6 cellular contexts compared by ENCODE assay signal in genomic region chr1:23802809-23803342, GRCh38. TPM values are rescaled to one million over a fixed set of nuclear protein-coding genes. Genes with fewer than 3 reads are reported as not detected.
DNase-seq lines count a peak whose midpoint lies in the region; ATAC-seq and TF ChIP-seq lines count a peak whose summit lies in the region.
"Not testable (repeated sequence)": the region's sequence is repeated elsewhere in the genome, so short reads cannot be mapped to it uniquely, and the experiment has no call there.

No MANE protein-coding gene starts in this region.

- not testable (repeated sequence) for H3K9me3 Mint-ChIP-seq in CD8-positive, alpha-beta T cell; activated T-helper 1 cell treated with anti-CD3 and anti-CD28 coated beads, Interleukin-12 subunit alpha, Interleukin-12 subunit beta, Interleukin-2, Interleukin-4 antibody, amounts not matched to agents 30 ng/mL and 10 ng/mL and 1 ng/mL, durations not matched to agents 14 hours and 24 hours and 36 hours; immature natural killer cell; natural killer cell

- peak overlapping the region; percentile 3 for H3K4me3 Mint-ChIP-seq in CD8-positive, alpha-beta T cell
- not testable (repeated sequence) for H3K4me3 Mint-ChIP-seq in T-helper 17 cell
- peak overlapping the region; percentile 61 for H3K4me3 Mint-ChIP-seq in activated T-helper 1 cell treated with anti-CD3 and anti-CD28 coated beads, Interleukin-12 subunit alpha, Interleukin-12 subunit beta, Interleukin-2, Interleukin-4 antibody, amounts not matched to agents 30 ng/mL and 10 ng/mL and 1 ng/mL, durations not matched to agents 14 hours and 24 hours and 36 hours
- H3K4me3 Mint-ChIP-seq in immature natural killer cell = peak overlapping the region in 2 of 5 donors; percentile 18 to 38
- peak overlapping the region; percentile 31 for H3K4me3 Mint-ChIP-seq in natural killer cell

- H3K4me1 Mint-ChIP-seq in CD8-positive, alpha-beta T cell (ENCODE audit: low read depth) = peaks cover 12% of the 10 kb centered on the region
- H3K4me1 Mint-ChIP-seq in T-helper 17 cell (peaks cover 28% of the 10 kb centered on the region), immature natural killer cell (peaks cover 21 to 23% of the 10 kb centered on the region in 2 donors), natural killer cell (peaks cover 16 to 31% of the 10 kb centered on the region in 2 donors)
- H3K4me1 Mint-ChIP-seq in activated T-helper 1 cell treated with anti-CD3 and anti-CD28 coated beads, Interleukin-12 subunit alpha, Interleukin-12 subunit beta, Interleukin-2, Interleukin-4 antibody, amounts not matched to agents 30 ng/mL and 10 ng/mL and 1 ng/mL, durations not matched to agents 14 hours and 24 hours and 36 hours (ENCODE audit: low read depth) = peaks cover 19% of the 10 kb centered on the region

- H3K4me3 ChIP-seq in CD8-positive, alpha-beta T cell (ENCODE audit: low read depth, low read length); spleen: not testable (repeated sequence)

- H3K27me3 Mint-ChIP-seq in CD8-positive, alpha-beta T cell (ENCODE audit: low read depth); T-helper 17 cell; activated T-helper 1 cell treated with anti-CD3 and anti-CD28 coated beads, Interleukin-12 subunit alpha, Interleukin-12 subunit beta, Interleukin-2, Interleukin-4 antibody, amounts not matched to agents 30 ng/mL and 10 ng/mL and 1 ng/mL, durations not matched to agents 14 hours and 24 hours and 36 hours (ENCODE audit: insufficient read depth); immature natural killer cell (ENCODE audit: low read depth in 3 of 3); natural killer cell (ENCODE audit: low read depth in 2 of 2): not testable (repeated sequence)

- not testable (repeated sequence) for H3K36me3 ChIP-seq in CD8-positive, alpha-beta T cell (ENCODE audit: insufficient read depth, low read length)
- peaks cover 0 to 64% (median 12%) of the 10 kb centered on the region in 6 donors for H3K36me3 ChIP-seq in spleen

- peaks cover 18% of the 10 kb centered on the region for H3K4me1 ChIP-seq in CD8-positive, alpha-beta T cell (ENCODE audit: insufficient read depth, low read length)
- peaks cover 5 to 60% (median 35%) of the 10 kb centered on the region in 6 donors for H3K4me1 ChIP-seq in spleen

- POLR2A ChIA-PET in CD8-positive, alpha-beta T cell (lab: Charles Lee) = interaction anchor here (1.0 to 5.7 kb wide), 2 partner anchors 9 to 24 kb away, joined by 3 to 25 read pairs; partner anchors contain the start of gene PITHD1

- DNase-seq in CD8-positive, alpha-beta T cell; T-helper 17 cell; activated T-helper 1 cell treated with anti-CD3 and anti-CD28 coated beads, Interleukin-12 subunit alpha, Interleukin-12 subunit beta, Interleukin-2, Interleukin-4 antibody, amounts not matched to agents 30 ng/mL and 10 ng/mL and 1 ng/mL, durations not matched to agents 14 hours and 24 hours and 36 hours (ENCODE audit: low spot score); immature natural killer cell; natural killer cell: not testable (repeated sequence)
- DNase-seq in spleen = peak; percentile 29

- intact Hi-C loops in CD8-positive, alpha-beta T cell (cut with DNase I, micrococcal nuclease) = loop anchor here (10.0 kb wide), 2 partner anchors 182 to 248 kb away; partner anchors contain the start of genes ID3 (in 1 of the 2) and SRSF10 (in 1 of the 2)
- intact Hi-C loops in activated T-helper 1 cell treated with anti-CD3 and anti-CD28 coated beads, Interleukin-12 subunit alpha, Interleukin-12 subunit beta, Interleukin-2, Interleukin-4 antibody, amounts not matched to agents 30 ng/mL and 10 ng/mL and 1 ng/mL, durations not matched to agents 14 hours and 24 hours and 36 hours (cut with micrococcal nuclease) = loop anchor here (5.0 kb wide), 1 partner anchor 1351 kb away; the partner anchor contains the start of gene ZBTB40
- intact Hi-C loops in natural killer cell (cut with micrococcal nuclease); spleen (cut with DNase I; ENCODE audit: low total_unique reads): not testable (repeated sequence)

- H3K27ac ChIP-seq in CD8-positive, alpha-beta T cell (ENCODE audit: low read depth, low read length) = not testable (repeated sequence)
- peak overlapping the region in 1 of 8 donors; percentile 95 for H3K27ac ChIP-seq in spleen

- WGBS in spleen, 5 donors = 88 to 97% (median 96%) methylated on average over 7 of the region's 7 CpGs

- not testable (repeated sequence) for TF ChIP-seq POLR2A in spleen (IDR thresholded peaks at IDR 0.05)

- CTCF ChIA-PET in CD8-positive, alpha-beta T cell (lab: Charles Lee) = interaction anchor here (1.8 to 6.6 kb wide), 3 partner anchors 8 to 114 kb away, joined by 5 to 43 read pairs (median 14); partner anchors contain the start of gene PITHD1

- not testable (repeated sequence) for TF ChIP-seq CTCF in CD8-positive, alpha-beta T cell (IDR thresholded peaks at IDR 0.05); natural killer cell (IDR thresholded peaks at IDR 0.05); spleen (IDR thresholded peaks at IDR 0.05 in 8 of 11, conservative IDR thresholded peaks at IDR 0.05 in 3 of 11)

- not testable (repeated sequence) for H3K27me3 ChIP-seq in CD8-positive, alpha-beta T cell (ENCODE audit: insufficient read depth, low read length); spleen (replicated peaks in 1 of 7)

- H3K9me3 ChIP-seq in CD8-positive, alpha-beta T cell (ENCODE audit: low read length); T-helper 17 cell (ENCODE audit: control insufficient read depth, low read length, poor library complexity, severe bottlenecking); spleen: not testable (repeated sequence)

- peak overlapping the region; percentile 37 for H3K27ac Mint-ChIP-seq in CD8-positive, alpha-beta T cell
- H3K27ac Mint-ChIP-seq in T-helper 17 cell (peak overlapping the region; percentile 88), immature natural killer cell (peak overlapping the region in 5 of 6 donors; percentile 67 to 79 (median 74)), natural killer cell (peak overlapping the region in 1 of 2 donors; percentile 92)
- H3K27ac Mint-ChIP-seq in activated T-helper 1 cell treated with anti-CD3 and anti-CD28 coated beads, Interleukin-12 subunit alpha, Interleukin-12 subunit beta, Interleukin-2, Interleukin-4 antibody, amounts not matched to agents 30 ng/mL and 10 ng/mL and 1 ng/mL, durations not matched to agents 14 hours and 24 hours and 36 hours = peak overlapping the region; percentile 18

- peaks cover 45% of the 10 kb centered on the region for H3K36me3 Mint-ChIP-seq in CD8-positive, alpha-beta T cell
- H3K36me3 Mint-ChIP-seq in T-helper 17 cell (ENCODE audit: low read depth); natural killer cell: not testable (repeated sequence)
- H3K36me3 Mint-ChIP-seq in activated T-helper 1 cell treated with anti-CD3 and anti-CD28 coated beads, Interleukin-12 subunit alpha, Interleukin-12 subunit beta, Interleukin-2, Interleukin-4 antibody, amounts not matched to agents 30 ng/mL and 10 ng/mL and 1 ng/mL, durations not matched to agents 14 hours and 24 hours and 36 hours (ENCODE audit: low read depth) = peaks cover 18% of the 10 kb centered on the region
- H3K36me3 Mint-ChIP-seq in immature natural killer cell = peaks cover 0 to 15% (median 0%) of the 10 kb centered on the region in 3 donors

- not testable (repeated sequence) for ATAC-seq in CD8-positive, alpha-beta T cell; T-helper 17 cell; natural killer cell

RNA-seq across cellular contexts. Expression of gene GALE, which starts 2.3 kb away (rescaled TPM):
- total RNA-seq in CD8-positive, alpha-beta T cell = 1 to 10 TPM; 4.6 to 4.7 TPM
- 1 to 10 TPM; 9.1 to 9.5 TPM for total RNA-seq in T-helper 17 cell
- total RNA-seq in activated T-helper 1 cell treated with anti-CD3 and anti-CD28 coated beads, Interleukin-12 subunit alpha, Interleukin-12 subunit beta, Interleukin-2, Interleukin-4 antibody, amounts not matched to agents 30 ng/mL and 10 ng/mL and 1 ng/mL, durations not matched to agents 14 hours and 24 hours and 36 hours = 62.4 and 63.4 TPM in 2 replicates
- 10 to 100 TPM; 31.2 to 52.9 (median 39.9) TPM for polyA plus RNA-seq in immature natural killer cell
- total RNA-seq in natural killer cell = 10 to 100 TPM; 12.8 to 20.3 (median 14.6) TPM
- 10 to 100 TPM; 19.0 to 47.1 (median 35.1) TPM for total RNA-seq in spleen
- 10 to 100 TPM; 19.7 to 42.2 (median 23.8) TPM for polyA plus RNA-seq in spleen

RNA-seq across cellular contexts. Expression of gene LYPLA2, which starts 11.9 kb away (rescaled TPM):
- 10 to 100 TPM; 39.3 to 40.4 TPM for total RNA-seq in CD8-positive, alpha-beta T cell
- 10 to 100 TPM; 52.1 to 57.1 TPM for total RNA-seq in T-helper 17 cell
- 91.4 and 96.1 TPM in 2 replicates for total RNA-seq in activated T-helper 1 cell treated with anti-CD3 and anti-CD28 coated beads, Interleukin-12 subunit alpha, Interleukin-12 subunit beta, Interleukin-2, Interleukin-4 antibody, amounts not matched to agents 30 ng/mL and 10 ng/mL and 1 ng/mL, durations not matched to agents 14 hours and 24 hours and 36 hours
- polyA plus RNA-seq in immature natural killer cell = 100 to 1,000 TPM in 2 of 3 donors, 10 to 100 TPM in 1; 91.9 to 142 (median 117) TPM
- 10 to 100 TPM; 70.6 to 84.5 (median 73.3) TPM for total RNA-seq in natural killer cell
- total RNA-seq in spleen = 10 to 100 TPM; 46.9 to 58.8 (median 55.4) TPM
- polyA plus RNA-seq in spleen = 10 to 100 TPM; 54.5 to 87.5 (median 57.5) TPM

RNA-seq across cellular contexts. Expression of gene HMGCL, which starts 22.4 kb away (rescaled TPM):
- total RNA-seq in CD8-positive, alpha-beta T cell = 10 to 100 TPM in 1 of 2 experiments, 1 to 10 TPM in 1; 9.2 to 10.2 TPM
- total RNA-seq in T-helper 17 cell (10 to 100 TPM; 13.4 to 16.8 TPM), natural killer cell (10 to 100 TPM; 16.8 to 26.9 (median 17.0) TPM), spleen (10 to 100 TPM; 26.5 to 42.3 (median 35.5) TPM)
- 18.5 and 19.9 TPM in 2 replicates for total RNA-seq in activated T-helper 1 cell treated with anti-CD3 and anti-CD28 coated beads, Interleukin-12 subunit alpha, Interleukin-12 subunit beta, Interleukin-2, Interleukin-4 antibody, amounts not matched to agents 30 ng/mL and 10 ng/mL and 1 ng/mL, durations not matched to agents 14 hours and 24 hours and 36 hours
- polyA plus RNA-seq in immature natural killer cell (10 to 100 TPM; 32.8 to 57.9 (median 36.2) TPM), spleen (10 to 100 TPM; 28.4 to 40.5 (median 32.6) TPM)

RNA-seq across cellular contexts. Expression of gene PITHD1, which starts 24.7 kb away (rescaled TPM):
- total RNA-seq in CD8-positive, alpha-beta T cell = 100 to 1,000 TPM; 112 to 117 TPM
- total RNA-seq in T-helper 17 cell = 10 to 100 TPM; 67.8 to 80.6 TPM
- 83.2 and 83.4 TPM in 2 replicates for total RNA-seq in activated T-helper 1 cell treated with anti-CD3 and anti-CD28 coated beads, Interleukin-12 subunit alpha, Interleukin-12 subunit beta, Interleukin-2, Interleukin-4 antibody, amounts not matched to agents 30 ng/mL and 10 ng/mL and 1 ng/mL, durations not matched to agents 14 hours and 24 hours and 36 hours
- 10 to 100 TPM; 62.5 to 89.2 (median 82.4) TPM for polyA plus RNA-seq in immature natural killer cell
- total RNA-seq in natural killer cell = 10 to 100 TPM; 73.2 to 84.1 (median 77.7) TPM
- total RNA-seq in spleen = 10 to 100 TPM; 43.9 to 68.5 (median 52.4) TPM
- 10 to 100 TPM; 48.3 to 65.3 (median 51.6) TPM for polyA plus RNA-seq in spleen

RNA-seq across cellular contexts. Expression of gene ELOA, which starts 59.6 kb away (rescaled TPM):
- total RNA-seq in CD8-positive, alpha-beta T cell = 10 to 100 TPM; 41.5 to 43.3 TPM
- 10 to 100 TPM; 34.7 to 39.7 TPM for total RNA-seq in T-helper 17 cell
- total RNA-seq in activated T-helper 1 cell treated with anti-CD3 and anti-CD28 coated beads, Interleukin-12 subunit alpha, Interleukin-12 subunit beta, Interleukin-2, Interleukin-4 antibody, amounts not matched to agents 30 ng/mL and 10 ng/mL and 1 ng/mL, durations not matched to agents 14 hours and 24 hours and 36 hours = 54.5 and 55.2 TPM in 2 replicates
- 10 to 100 TPM; 16.4 to 30.3 (median 19.1) TPM for polyA plus RNA-seq in immature natural killer cell
- total RNA-seq in natural killer cell = 10 to 100 TPM; 28.7 to 48.2 (median 36.9) TPM
- total RNA-seq in spleen = 10 to 100 TPM; 30.3 to 38.0 (median 34.0) TPM
- polyA plus RNA-seq in spleen = 10 to 100 TPM in 2 of 3 donors, 1 to 10 TPM in 1; 7.9 to 12.2 (median 10.0) TPM
